ENCODE assay signal across 8 cellular contexts in the genomic region with DNA sequence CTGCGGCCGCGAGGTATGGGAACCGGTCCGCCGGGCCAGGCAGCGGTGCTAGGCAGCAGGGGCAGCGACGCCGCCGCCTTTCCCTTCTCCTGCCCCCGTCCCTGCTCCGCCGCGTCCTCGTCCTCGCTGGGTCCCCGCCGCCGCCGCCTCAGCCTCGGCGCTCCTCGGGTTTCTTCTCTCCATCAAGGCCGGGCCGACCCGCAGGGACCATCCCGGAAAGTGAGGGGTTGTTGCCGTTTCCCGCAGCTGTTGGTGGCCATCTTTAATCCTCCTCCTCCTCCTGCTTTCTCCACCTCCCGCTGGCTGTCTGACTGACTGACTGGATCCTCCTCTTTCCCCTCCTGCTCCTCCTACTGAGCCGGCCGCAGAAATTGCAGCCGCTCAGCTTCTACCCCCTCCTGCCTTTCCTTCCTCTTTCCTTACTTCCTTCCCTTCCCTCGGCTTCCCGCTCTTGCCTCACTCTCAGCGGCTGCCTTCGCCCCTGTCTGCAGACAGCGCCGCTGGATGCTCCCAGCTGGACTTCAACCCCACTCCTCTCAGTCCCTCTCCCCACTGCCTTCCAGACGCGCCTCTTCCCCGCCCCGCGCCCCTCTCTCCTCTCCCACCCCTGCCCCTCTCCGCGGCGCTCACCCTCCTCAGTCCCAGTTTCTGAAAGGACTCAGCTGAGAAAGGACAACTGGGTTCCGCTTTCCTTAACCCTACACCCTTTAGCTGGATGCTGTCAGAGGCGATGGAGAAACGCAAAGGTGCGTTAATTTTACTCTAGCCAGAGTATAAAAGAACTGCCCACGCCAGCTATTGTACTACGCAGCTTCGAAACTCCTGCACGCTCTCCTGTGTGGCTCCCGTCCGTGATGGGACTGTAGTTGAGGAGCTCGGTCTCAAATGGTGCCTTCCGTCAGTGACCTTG. TPM values are rescaled to one million over a fixed set of nuclear protein-coding genes. Genes with fewer than 3 reads are reported as not detected.
DNase-seq lines count a peak whose midpoint lies in the region; ATAC-seq and TF ChIP-seq lines count a peak whose summit lies in the region.

TSS of gene WDFY3 (minus strand) at position 309 of the 910 bp plus-strand sequence. CDS start 106,099 bp downstream, outside the sequence.

- peak within 1 kb of the TSS; percentile 47 for H3K27ac ChIP-seq in ACC112 (ENCODE audit: low read depth, low read length)
- peak within 1 kb of the TSS; percentile 87 for H3K27ac ChIP-seq in HUES6 (ENCODE audit: low read depth, low read length)
- peak within 1 kb of the TSS; percentile 72 to 96 (median 92) for H3K27ac ChIP-seq in heart right ventricle
- H3K27ac ChIP-seq in Karpas-422 (ENCODE audit: low read length) = no peak within 1 kb of the TSS

- H3K9ac ChIP-seq in HUES6 (ENCODE audit: low read length) (peak within 1 kb of the TSS; percentile 88), Karpas-422 (ENCODE audit: low read length) (no peak within 1 kb of the TSS)

- DNase-seq in GM10266 (ENCODE audit: extremely low spot score) (peak; percentile 72), NOMO-1 (lab: John Stamatoyannopoulos, UW; ENCODE audit: unreplicated experiment in 2 of 2) (peak; percentile 79 to 90), astrocyte of the cerebellum (ENCODE audit: low read depth) (peak; percentile 79), heart right ventricle (peak; percentile 78 to 90), nucleus accumbens (lab: John Stamatoyannopoulos, UW) (peak; percentile 19 to 93 (median 80)), Karpas-422 (no peak)

- H2AFZ ChIP-seq in ACC112 (ENCODE audit: low read length, unreplicated experiment) (peak within 1 kb of the TSS; percentile 99), Karpas-422 (ENCODE audit: low read length) (no peak within 1 kb of the TSS)

- H3K36me3 ChIP-seq in ACC112 (ENCODE audit: insufficient read depth, low read length) (no peaks in the 10 kb centered on the region), HUES6 (ENCODE audit: control insufficient read depth, insufficient read depth, low read length) (no peaks in the 10 kb centered on the region), heart right ventricle (no peaks in the 10 kb centered on the region), Karpas-422 (ENCODE audit: insufficient read depth, low read length) (no peaks in the 10 kb centered on the region)

- H3K4me1 ChIP-seq in ACC112 (ENCODE audit: control insufficient read depth, insufficient read depth, low read length, unreplicated experiment) (peaks cover 23% of the 10 kb centered on the region), HUES6 (ENCODE audit: control insufficient read depth, insufficient read depth, low read length) (peaks cover 14% of the 10 kb centered on the region), heart right ventricle (peaks cover 0 to 54% (median 32%) of the 10 kb centered on the region in 9 donors), Karpas-422 (ENCODE audit: low read length) (no peaks in the 10 kb centered on the region)

- H4K20me1 ChIP-seq in Karpas-422 (ENCODE audit: insufficient read depth, low read depth, low read length) = no peaks in the 10 kb centered on the region

- TF ChIP-seq CTCF in GM10266 (IDR thresholded peaks at IDR 0.05; ENCODE audit: control insufficient read depth, insufficient read depth, low read depth, missing control alignments) (no peak), astrocyte of the cerebellum (IDR thresholded peaks at IDR 0.05; ENCODE audit: low read depth, low read length, missing control alignments) (no peak), heart right ventricle (IDR thresholded peaks at IDR 0.05) (peak in 3 of 9 donors; percentile 27 to 45 (median 30))

- H3K4me3 ChIP-seq in ACC112 (ENCODE audit: low read depth, low read length) = peak within 1 kb of the TSS; percentile 96
- peak within 1 kb of the TSS; percentile 77 for H3K4me3 ChIP-seq in HUES6 (ENCODE audit: low read depth, low read length)
- H3K4me3 ChIP-seq in astrocyte of the cerebellum (ENCODE audit: low read depth, low read length) = peak within 1 kb of the TSS; percentile 73
- H3K4me3 ChIP-seq in heart right ventricle = peak within 1 kb of the TSS; percentile 66 to 93 (median 84)
- H3K4me3 ChIP-seq in Karpas-422 (ENCODE audit: low read length) = no peak within 1 kb of the TSS

- H3K79me2 ChIP-seq in ACC112 (ENCODE audit: control insufficient read depth, insufficient read depth, low read length, unreplicated experiment) (peaks cover 56% of the 10 kb centered on the region), Karpas-422 (ENCODE audit: low read length) (no peaks in the 10 kb centered on the region)

- intact Hi-C loops in heart right ventricle (cut with DNase I) = loop anchor here in 3 of 10 donors (5.0 to 10.0 kb wide), 4 partner anchors 112 to 382 kb away; partner anchors contain the start of gene CDS1 (in 1 of the 3)

- in situ Hi-C loops in astrocyte of the cerebellum (cut with HindIII; ENCODE audit: low sequenced_read_pairs) = loop anchor here (25.0 kb wide), 1 partner anchor 229 kb away; no protein-coding TSS in a partner anchor

- no peaks in the 10 kb centered on the region for H3K27me3 ChIP-seq in ACC112 (ENCODE audit: insufficient read depth, low read length)
- no peaks in the 10 kb centered on the region for H3K27me3 ChIP-seq in HUES6 (ENCODE audit: control insufficient read depth, insufficient read depth, low read length)
- H3K27me3 ChIP-seq in heart right ventricle = no peaks in the 10 kb centered on the region
- H3K27me3 ChIP-seq in Karpas-422 (ENCODE audit: low read length) = no peaks in the 10 kb centered on the region

- H3K4me2 ChIP-seq in Karpas-422 (ENCODE audit: low read depth, low read length, poor library complexity, severe bottlenecking) = no peak within 1 kb of the TSS

- no peaks in the 10 kb centered on the region for H3K9me2 ChIP-seq in Karpas-422 (replicated peaks; ENCODE audit: insufficient read depth, low read length)

- WGBS in heart right ventricle, 2 donors = 1% methylated on average over 42 to 60 of the region's 60 CpGs

- peak; percentile 93 to 97 (median 96) for ATAC-seq in heart right ventricle

- H3K9me3 ChIP-seq in HUES6 (ENCODE audit: control insufficient read depth, insufficient read depth, low read depth, low read length) = no peaks in the 10 kb centered on the region
- no peaks in the 10 kb centered on the region for H3K9me3 ChIP-seq in heart right ventricle
- no peaks in the 10 kb centered on the region for H3K9me3 ChIP-seq in Karpas-422 (ENCODE audit: low read length)

RNA-seq across cellular contexts. Expression of gene WDFY3, which starts in this region (rescaled TPM):
- total RNA-seq in heart right ventricle = 10 to 100 TPM; 35.2 to 68.9 (median 53.0) TPM
- polyA plus RNA-seq in heart right ventricle = 1 to 10 TPM; 4.9 to 7.7 TPM
- not detected in 2 replicates for total RNA-seq in Karpas-422 (2014; rRNA removed; shearing (Covaris generic); ENCODE audit: low replicate concordance)

Comparison
In these comparisons a context has a peak if more than half of its experiments do, and no peak if none do; other contexts are left out.
1. RNA of gene WDFY3 (total RNA-seq): 35.2 to 68.9 TPM in heart right ventricle; not detected in Karpas-422; every median in the first group is over 10 times any median in the second.